In the genomic region with DNA sequence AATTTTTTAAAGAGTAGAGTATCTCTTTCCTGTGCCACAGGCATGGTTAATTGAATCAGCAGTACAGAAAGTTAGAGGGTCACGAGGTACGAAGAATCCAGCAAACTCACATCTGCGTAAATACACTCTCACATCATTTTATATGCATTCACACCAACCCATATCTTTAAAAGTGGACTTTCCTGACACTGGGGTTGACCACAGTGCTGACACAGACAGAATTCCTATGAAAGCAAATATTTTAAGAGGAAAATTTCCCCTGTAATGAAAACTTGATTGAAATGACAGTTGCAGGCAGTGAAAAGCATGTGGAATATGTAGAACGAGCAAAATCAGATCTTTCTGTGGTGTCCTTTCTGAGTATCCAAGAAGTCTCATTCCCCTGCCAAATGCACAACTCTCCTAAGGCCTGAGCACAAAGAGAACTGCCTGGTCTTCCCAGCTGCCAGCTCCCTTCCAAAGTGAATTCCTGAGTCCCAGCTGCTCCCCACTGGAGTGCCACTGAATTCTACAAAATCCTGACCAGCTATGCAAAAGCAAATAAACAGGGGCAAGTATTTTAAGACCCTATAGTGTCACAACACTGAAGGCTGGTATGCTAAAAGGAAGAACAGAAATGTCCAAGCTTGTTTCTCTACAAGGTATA, we compare ENCODE assay signal across 12 cellular contexts. TPM values are rescaled to one million over a fixed set of nuclear protein-coding genes. Genes with fewer than 3 reads are reported as not detected.
DNase-seq lines count a peak whose midpoint lies in the region; ATAC-seq and TF ChIP-seq lines count a peak whose summit lies in the region.
"Had no signal": no experiment of that assay in that cellular context is flagged by ENCODE, and none has a peak within 500 bp of the region (broad histone marks: within the 10 kb centered on the region; RNA-seq: fewer than 3 reads in every experiment).

No MANE protein-coding gene starts in this region.

- H3K36me3 ChIP-seq in ascending aorta = no peaks in the 10 kb centered on the region
- H3K36me3 ChIP-seq in mesenchymal stem cell (ENCODE audit: control insufficient read depth in 1 of 2, insufficient read depth in 2 of 2, low read depth in 1 of 2, low read length in 2 of 2) = no peaks in the 10 kb centered on the region
- no peaks in the 10 kb centered on the region for H3K36me3 ChIP-seq in uterus

- peak overlapping the region in 1 of 2 experiments; percentile 42 for H2BK12ac ChIP-seq in mesenchymal stem cell (ENCODE audit: low read length in 2 of 2)

- no peak overlapping the region for H2AK5ac ChIP-seq in mesenchymal stem cell (ENCODE audit: low read length, severe bottlenecking)

- DNase-seq in Right ventricle myocardium inferior (ENCODE audit: missing footprints) = no peak
- DNase-seq in cardiac septum (ENCODE audit: low spot score) = no peak
- no peak for DNase-seq in ascending aorta (ENCODE audit: low spot score in 2 of 2)
- DNase-seq in mesenchymal stem cell = peak; percentile 23
- no peak for DNase-seq in uterus
- no peak for DNase-seq in mesenteric fat pad (ENCODE audit: low spot score)
- no peak for DNase-seq in NOMO-1 treated with dmso at 0.1 percent for 144 hours (lab: John Stamatoyannopoulos, UW; ENCODE audit: unreplicated experiment)
- DNase-seq: activated CD4-positive, CD25-positive, alpha-beta regulatory T cell treated with anti-CD3 and anti-CD28 coated beads, Interleukin-2, amount 50 U/mL, for 72 hours; cerebellar nuclear complex had no signal

- H4K91ac ChIP-seq in mesenchymal stem cell (ENCODE audit: low read length) = no peak overlapping the region

- H3K18ac ChIP-seq in mesenchymal stem cell (ENCODE audit: low read depth in 1 of 2, low read length in 2 of 2) = no peak overlapping the region

- H3K14ac ChIP-seq in mesenchymal stem cell (ENCODE audit: low read length in 2 of 2) = no peak overlapping the region

- H3K4me3 ChIP-seq in ascending aorta = no peak overlapping the region
- H3K4me3 ChIP-seq in mesenchymal stem cell (ENCODE audit: insufficient read depth in 1 of 2, low read depth in 1 of 2, low read length in 2 of 2) = no peak overlapping the region
- H3K4me3 ChIP-seq in uterus = no peak overlapping the region
- H3K4me3 ChIP-seq: GM12878 had no signal

- no peak overlapping the region for H4K8ac ChIP-seq in mesenchymal stem cell (ENCODE audit: low read length)

- TF ChIP-seq POLR2A in uterus (IDR thresholded peaks at IDR 0.05) = no peak

- H3K27me3 ChIP-seq in ascending aorta (no peaks in the 10 kb centered on the region), mesenchymal stem cell (ENCODE audit: control insufficient read depth in 1 of 2, insufficient read depth in 1 of 2, low read length in 2 of 2) (no peaks in the 10 kb centered on the region), uterus (no peaks in the 10 kb centered on the region)

- 71% methylated on average over 4 of the region's 4 CpGs for WGBS in mesenchymal stem cell

- no peak for TF ChIP-seq CTCF in ascending aorta (IDR thresholded peaks at IDR 0.05)
- no peak for TF ChIP-seq CTCF in uterus (IDR thresholded peaks at IDR 0.05)

- H3K79me1 ChIP-seq in mesenchymal stem cell (replicated peaks; ENCODE audit: low read length, poor library complexity, severe bottlenecking) = no peaks in the 10 kb centered on the region

- H3K4me1 ChIP-seq in ascending aorta (no peaks in the 10 kb centered on the region), mesenchymal stem cell (ENCODE audit: control insufficient read depth, insufficient read depth, low read depth, low read length) (no peaks in the 10 kb centered on the region), uterus (no peaks in the 10 kb centered on the region)

- H2AFZ ChIP-seq in mesenchymal stem cell (ENCODE audit: low read depth, low read length) = no peak overlapping the region

- no peak overlapping the region for H2BK15ac ChIP-seq in mesenchymal stem cell (ENCODE audit: low read depth, poor library complexity, severe bottlenecking)

- ATAC-seq in Right ventricle myocardium inferior (peak; percentile 59), HG02852 (IDR thresholded peaks at IDR 0.05; ENCODE audit: unreplicated experiment) (no peak)
- ATAC-seq: GM12878 had no signal

- H3K23ac ChIP-seq in mesenchymal stem cell (ENCODE audit: low read length in 2 of 2) = no peak overlapping the region

- H3K4ac ChIP-seq in mesenchymal stem cell (ENCODE audit: low read depth in 1 of 2, low read length in 2 of 2) = no peak overlapping the region

- H3K9me3 ChIP-seq in ascending aorta (no peaks in the 10 kb centered on the region), mesenchymal stem cell (ENCODE audit: control insufficient read depth, low read length) (peaks cover 6% of the 10 kb centered on the region), uterus (no peaks in the 10 kb centered on the region)

- peak overlapping the region; percentile 48 to 58 for H3K27ac ChIP-seq in ascending aorta
- peak overlapping the region; percentile 40 for H3K27ac ChIP-seq in mesenchymal stem cell (ENCODE audit: low read length, poor library complexity, severe bottlenecking)
- peak overlapping the region; percentile 53 to 56 for H3K27ac ChIP-seq in uterus
- H3K27ac ChIP-seq: C4-2B had no signal

- H3K4me2 ChIP-seq in mesenchymal stem cell (ENCODE audit: low read length, poor library complexity, severe bottlenecking) = no peak overlapping the region

- no peak overlapping the region for H3K9ac ChIP-seq in mesenchymal stem cell (ENCODE audit: low read length)

- peak overlapping the region; percentile 19 for H2BK120ac ChIP-seq in mesenchymal stem cell (ENCODE audit: low read depth, low read length)

- no peak overlapping the region for H2BK5ac ChIP-seq in mesenchymal stem cell (ENCODE audit: low read depth, low read length, poor library complexity, severe bottlenecking)

- intact Hi-C loops in Right ventricle myocardium inferior (cut with DNase I) (no loop called here), cardiac septum (cut with DNase I) (loop anchor here (5.0 kb wide), 1 partner anchor 43 kb away; no protein-coding TSS in a partner anchor), ascending aorta (cut with DNase I) (loop anchor here (5.0 kb wide), 1 partner anchor 392 kb away; no protein-coding TSS in a partner anchor), uterus (cut with DNase I; ENCODE audit: low total_unique reads) (no loop called here)

RNA-seq across cellular contexts. Expression of a gene that starts 50.5 kb away (rescaled TPM):
- total RNA-seq in Right ventricle myocardium inferior = 0.38 TPM
- not detected for total RNA-seq in cardiac septum
- total RNA-seq in ascending aorta = not detected
- polyA plus RNA-seq in mesenchymal stem cell (2013, experiment 1 of 2) = 0.07 TPM
- polyA plus RNA-seq in mesenchymal stem cell (2013, experiment 2 of 2) = 0.04 TPM
- total RNA-seq in uterus = under 1 TPM in 1 of 4 donors, not detected in 3; 0.07 TPM
- not detected for total RNA-seq in mesenteric fat pad
- total RNA-seq: GM12878 had no signal

Comparison
In these comparisons a context has a peak if more than half of its experiments do, and no peak if none do; other contexts are left out.
1. intact Hi-C loops: an anchor here in cardiac septum (5.0 kb wide) and ascending aorta (5.0 kb wide); none called in Right ventricle myocardium inferior and uterus.